In the genomic region with DNA sequence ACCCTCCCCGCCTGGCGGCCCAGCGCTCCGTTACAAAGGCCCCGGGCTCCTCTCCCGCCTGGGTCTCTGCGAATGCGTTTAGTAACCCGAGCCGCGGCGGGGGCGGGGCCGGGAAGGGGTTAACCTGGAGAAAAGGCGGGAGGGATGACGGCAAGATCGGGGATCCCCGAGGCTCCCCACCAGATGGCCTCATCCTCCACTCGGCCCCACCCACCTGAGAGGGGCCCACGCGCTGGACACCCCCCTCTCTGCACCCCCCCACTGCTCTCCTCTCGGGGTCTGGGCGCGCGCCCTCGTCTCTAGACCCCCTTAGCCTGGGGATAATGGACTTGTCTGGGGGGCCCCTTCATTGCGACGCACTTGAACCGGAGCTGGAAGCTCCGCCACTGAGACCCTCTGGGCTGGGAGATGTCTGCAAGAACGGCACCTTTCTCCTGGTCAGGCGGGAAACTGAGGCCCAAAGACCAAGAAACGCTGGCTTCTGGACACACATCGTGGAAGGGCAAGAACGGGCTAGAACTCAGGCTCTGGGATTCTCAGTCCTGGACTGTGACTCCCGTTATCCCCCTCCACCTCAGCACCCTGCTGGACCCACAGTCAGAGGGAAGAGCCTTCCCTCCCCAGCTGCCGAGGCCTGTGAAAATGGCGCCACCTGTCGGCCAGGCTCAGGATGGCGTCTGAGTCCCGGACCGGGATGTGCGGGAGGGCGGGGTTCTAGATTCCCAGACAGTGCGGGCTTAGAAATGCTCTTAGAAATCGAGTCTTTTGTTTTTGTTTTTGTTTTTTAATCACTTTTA, we compare ENCODE assay signal across 1 cellular context.
TF ChIP-seq lines count a peak whose summit lies in the region.

No MANE protein-coding gene starts in this region.

TF ChIP-seq in H1, 55 proteins besides CTCF, POLR2A, EP300 and RAD21 (continued from another document):
- TF ChIP-seq SIX5 (IDR thresholded peaks at IDR 0.05; ENCODE audit: low read depth, low read length), result peak; percentile 44; the same call in 1 of the 2 replicates
